29 cellular contexts compared by ENCODE assay signal in genomic region chr21:16879479-16879878, GRCh38.
"Had no signal": no experiment of that assay in that cellular context is flagged by ENCODE, and none has a peak within 500 bp of the region (broad histone marks: within the 10 kb centered on the region; RNA-seq: fewer than 3 reads in every experiment).

No MANE protein-coding gene starts in this region.

- H3K4me3 ChIP-seq: ovary, psoas muscle, right lobe of liver, sigmoid colon, stomach, suprapubic skin, testis, tibial artery, transverse colon, upper lobe of right lung, uterus had no signal

- H3K27ac ChIP-seq: ovary, parathyroid adenoma, psoas muscle, right lobe of liver, sigmoid colon, stomach, suprapubic skin, testis, tibial artery, transverse colon, upper lobe of right lung, uterus had no signal

- H3K27me3 Mint-ChIP-seq: naive thymus-derived CD8-positive, alpha-beta T cell; natural killer cell treated with Interleukin-12 subunit alpha and Interleukin-12 subunit beta and Interleukin-15 and Interleukin-18, amount 100 ng/mL, for 72 hours; progenitor cell of endocrine pancreas; stimulated activated naive B cell treated with anti-CD40 and anti-IgM and Interleukin-4, amounts not matched to agents 10 μg/mL and 1 μg/mL and 100 μg/mL, for 72 hours; stimulated activated naive CD8-positive, alpha-beta T cell treated with anti-CD3 and anti-CD28 coated beads, Interleukin-15, Interleukin-2, amounts not matched to agents 100 ng/mL and 50 ng/mL, for 24 hours; type B pancreatic cell had no signal

- H3K4me1 Mint-ChIP-seq: naive thymus-derived CD8-positive, alpha-beta T cell; nephron progenitor cell; stimulated activated effector memory CD8-positive, alpha-beta T cell treated with anti-CD3 and anti-CD28 coated beads, Interleukin-12 subunit alpha, Interleukin-12 subunit beta, amount 100 ng/mL, for 72 hours; stimulated activated naive B cell treated with anti-CD40 and anti-IgM and Interleukin-4, amounts not matched to agents 10 μg/mL and 1 μg/mL and 100 μg/mL, for 72 hours had no signal

- H3K27ac Mint-ChIP-seq: naive thymus-derived CD8-positive, alpha-beta T cell; natural killer cell treated with Interleukin-12 subunit alpha and Interleukin-12 subunit beta and Interleukin-15 and Interleukin-18, amount 100 ng/mL, for 72 hours; nephron progenitor cell; progenitor cell of endocrine pancreas; stimulated activated effector memory CD8-positive, alpha-beta T cell treated with anti-CD3 and anti-CD28 coated beads, Interleukin-12 subunit alpha, Interleukin-12 subunit beta, amount 100 ng/mL, for 72 hours; stimulated activated naive B cell treated with anti-CD40 and anti-IgM and Interleukin-4, amounts not matched to agents 10 μg/mL and 1 μg/mL and 100 μg/mL, for 72 hours; stimulated activated naive CD8-positive, alpha-beta T cell treated with anti-CD3 and anti-CD28 coated beads, Interleukin-15, Interleukin-2, amounts not matched to agents 100 ng/mL and 50 ng/mL, for 24 hours; type B pancreatic cell had no signal

- H3K27me3 ChIP-seq: ovary, right lobe of liver, sigmoid colon, stomach, suprapubic skin, testis, tibial artery, transverse colon, upper lobe of right lung, uterus had no signal

- H3K9me3 ChIP-seq: ovary, psoas muscle, right lobe of liver, sigmoid colon, suprapubic skin, testis, tibial artery, transverse colon, upper lobe of right lung, uterus had no signal

- H3K79me2 ChIP-seq: parathyroid adenoma had no signal

- H3K9ac ChIP-seq: parathyroid adenoma had no signal

- H3K4me1 ChIP-seq: parathyroid adenoma, psoas muscle, right lobe of liver, sigmoid colon, stomach, suprapubic skin, testis, tibial artery, transverse colon, upper lobe of right lung, uterus had no signal

- DNase-seq: naive thymus-derived CD8-positive, alpha-beta T cell; nephron progenitor cell; occipital lobe; ovary; right lobe of liver; sigmoid colon; small intestine; stimulated activated CD4-positive, alpha-beta T cell treated with anti-CD3 and anti-CD28 coated beads, Interleukin-15, amount 100 ng/mL, for 24 hours; stimulated activated CD4-positive, alpha-beta T cell treated with anti-CD3 and anti-CD28 coated beads, Interleukin-2, amount 100 ng/mL, for 24 hours; stimulated activated CD4-positive, alpha-beta T cell treated with anti-CD3 and anti-CD28 coated beads, Interleukin-2, amount 100 ng/mL, for 48 hours; stimulated activated CD4-positive, alpha-beta T cell treated with anti-CD3 and anti-CD28 coated beads, Interleukin-4, amount 100 ng/mL, for 24 hours; stimulated activated naive B cell treated with anti-CD40 and anti-IgM and Interleukin-4, amounts not matched to agents 10 μg/mL and 1 μg/mL and 100 μg/mL, for 72 hours; stimulated activated naive CD4-positive, alpha-beta T cell treated with Interleukin-2 at 50 U/mL for 16 hours; stomach; testis; tibial artery; transverse colon; upper lobe of right lung; uterus had no signal

- H3K36me3 ChIP-seq: ovary, right lobe of liver, sigmoid colon, stomach, suprapubic skin, tibial artery, transverse colon, upper lobe of right lung, uterus had no signal

- H3K4me3 Mint-ChIP-seq: naive thymus-derived CD8-positive, alpha-beta T cell; natural killer cell treated with Interleukin-12 subunit alpha and Interleukin-12 subunit beta and Interleukin-15 and Interleukin-18, amount 100 ng/mL, for 72 hours; nephron progenitor cell; neural crest cell; stimulated activated effector memory CD8-positive, alpha-beta T cell treated with anti-CD3 and anti-CD28 coated beads, Interleukin-12 subunit alpha, Interleukin-12 subunit beta, amount 100 ng/mL, for 72 hours; stimulated activated naive B cell treated with anti-CD40 and anti-IgM and Interleukin-4, amounts not matched to agents 10 μg/mL and 1 μg/mL and 100 μg/mL, for 72 hours; stimulated activated naive CD8-positive, alpha-beta T cell treated with anti-CD3 and anti-CD28 coated beads, Interleukin-15, Interleukin-2, amounts not matched to agents 100 ng/mL and 50 ng/mL, for 24 hours; type B pancreatic cell had no signal

- H3K36me3 Mint-ChIP-seq: naive thymus-derived CD8-positive, alpha-beta T cell; stimulated activated effector memory CD8-positive, alpha-beta T cell treated with anti-CD3 and anti-CD28 coated beads, Interleukin-12 subunit alpha, Interleukin-12 subunit beta, amount 100 ng/mL, for 72 hours; stimulated activated naive B cell treated with anti-CD40 and anti-IgM and Interleukin-4, amounts not matched to agents 10 μg/mL and 1 μg/mL and 100 μg/mL, for 72 hours had no signal

- ATAC-seq: naive thymus-derived CD8-positive, alpha-beta T cell; natural killer cell treated with Interleukin-12 subunit alpha and Interleukin-12 subunit beta and Interleukin-15 and Interleukin-18, amount 100 ng/mL, for 72 hours; psoas muscle; right cardiac atrium; right lobe of liver; stimulated activated effector memory CD8-positive, alpha-beta T cell treated with anti-CD3 and anti-CD28 coated beads, Interleukin-12 subunit alpha, Interleukin-12 subunit beta, amount 100 ng/mL, for 72 hours; stimulated activated naive B cell treated with anti-CD40 and anti-IgM and Interleukin-4, amounts not matched to agents 10 μg/mL and 1 μg/mL and 100 μg/mL, for 72 hours; upper lobe of right lung had no signal

- H2AFZ ChIP-seq: parathyroid adenoma had no signal
